ENCODE assay signal across 17 cellular contexts in genomic region chr4:20256381-20256881, GRCh38. TPM values are rescaled to one million over a fixed set of nuclear protein-coding genes. Genes with fewer than 3 reads are reported as not detected.
DNase-seq lines count a peak whose midpoint lies in the region; ATAC-seq and TF ChIP-seq lines count a peak whose summit lies in the region.
"Had no signal": no experiment of that assay in that cellular context is flagged by ENCODE, and none has a peak within 500 bp of the region (broad histone marks: within the 10 kb centered on the region; RNA-seq: fewer than 3 reads in every experiment).

No MANE protein-coding gene starts in this region.

- no peaks in the 10 kb centered on the region for H3K27me3 ChIP-seq in AG04450 (ENCODE audit: control insufficient read depth, insufficient read depth, low read length)
- no peaks in the 10 kb centered on the region for H3K27me3 ChIP-seq in MG63
- no peaks in the 10 kb centered on the region for H3K27me3 ChIP-seq in neuron (ENCODE audit: insufficient read depth, low read length)

- no peak overlapping the region for H3K4me2 ChIP-seq in OCI-LY7 (ENCODE audit: low read length)

- no peak for ATAC-seq in GM19035 (IDR thresholded peaks at IDR 0.05; ENCODE audit: unreplicated experiment)
- ATAC-seq: effector memory CD8-positive, alpha-beta T cell; left lung had no signal

- no TSS peak for BruUV-seq in OCI-LY7 (replicated peaks; lab: Mats Ljungman, UMichigan)

- H3K79me2 ChIP-seq in OCI-LY7 (ENCODE audit: insufficient read depth, low read depth, low read length): no peaks in the 10 kb centered on the region

- POLR2A ChIA-PET in AG04450 (lab: Yijun Ruan, JAX): interaction anchor here (1.2 kb wide), 1 partner anchor 62 kb away, joined by 3 read pairs; no protein-coding TSS in a partner anchor
- POLR2A ChIA-PET in OCI-LY7 (lab: Charles Lee): interaction anchor here (0.6 kb wide), 1 partner anchor 104 kb away, joined by 3 read pairs; no protein-coding TSS in a partner anchor

- no peaks in the 10 kb centered on the region for H4K20me1 ChIP-seq in OCI-LY7 (ENCODE audit: insufficient read depth, low read length)

- H3K9me3 ChIP-seq in AG04450 (ENCODE audit: control insufficient read depth, insufficient read depth, low read length): no peaks in the 10 kb centered on the region
- no peaks in the 10 kb centered on the region for H3K9me3 ChIP-seq in MG63
- no peaks in the 10 kb centered on the region for H3K9me3 ChIP-seq in neuron (ENCODE audit: low read length)
- H3K9me3 ChIP-seq in OCI-LY7 (ENCODE audit: low read length): no peaks in the 10 kb centered on the region
- H3K9me3 ChIP-seq: BE2C, left lung had no signal

- CTCF ChIA-PET in AG04450 (lab: Charles Lee): interaction anchor here (2.9 kb wide), 1 partner anchor 8 kb away, joined by 13 read pairs; no protein-coding TSS in a partner anchor
- CTCF ChIA-PET in OCI-LY7 (lab: Charles Lee; ENCODE audit: unreplicated experiment): no interaction called here

- H3K4me1 ChIP-seq in neuron (ENCODE audit: insufficient read depth, low read length) (peaks cover 28% of the 10 kb centered on the region), OCI-LY7 (ENCODE audit: insufficient read depth, low read length, poor library complexity, severe bottlenecking) (no peaks in the 10 kb centered on the region)
- H3K4me1 ChIP-seq: BE2C had no signal

- TF ChIP-seq CTCF in AG04450 (IDR thresholded peaks at IDR 0.05; ENCODE audit: low read depth, low read length) (no peak), fibroblast of mammary gland (conservative IDR thresholded peaks at IDR 0.05; ENCODE audit: control insufficient read depth, insufficient read depth, low read depth, low read length) (no peak), OCI-LY7 (conservative IDR thresholded peaks at IDR 0.05; ENCODE audit: low read length) (no peak)

- H3K4me3 ChIP-seq in AG04450 (ENCODE audit: low read depth, low read length) (peak overlapping the region; percentile 80; the same call in 1 of the 2 replicates), MG63 (peak overlapping the region; percentile 53), fibroblast of mammary gland (ENCODE audit: control insufficient read depth, low read depth, low read length) (peak overlapping the region; percentile 79), neuron (ENCODE audit: low read length) (peak overlapping the region; percentile 98), OCI-LY7 (ENCODE audit: low read depth, low read length, poor library complexity, severe bottlenecking) (no peak overlapping the region)

- no peaks in the 10 kb centered on the region for H3K9me2 ChIP-seq in OCI-LY7 (ENCODE audit: insufficient read depth, low read length)

- no peak overlapping the region for H3K27ac ChIP-seq in AG04450 (ENCODE audit: low read depth, low read length)
- H3K27ac ChIP-seq in OCI-LY7 (ENCODE audit: low read depth, low read length, poor library complexity, severe bottlenecking): no peak overlapping the region
- H3K27ac ChIP-seq: left lung had no signal

- intact Hi-C loops in OCI-LY7 (cut with micrococcal nuclease; ENCODE audit: unreplicated experiment): no loop called here

- DNase-seq in AG04450 (ENCODE audit: low read depth, low spot score): no peak
- DNase-seq in MG63: no peak
- no peak for DNase-seq in fibroblast of mammary gland (ENCODE audit: low read depth)
- DNase-seq in NCI-H2107 treated with DMSO at 0.1 percent for 48 hours (lab: John Stamatoyannopoulos, UW; ENCODE audit: unreplicated experiment): no peak
- no peak for DNase-seq in OCI-LY7 (ENCODE audit: low spot score)
- DNase-seq in NCI-H1930 (lab: John Stamatoyannopoulos, UW): no peak
- DNase-seq: activated CD4-positive, alpha-beta T cell treated with anti-CD3 and anti-CD28 coated beads for 1 hour; BE2C; DMS79; effector memory CD8-positive, alpha-beta T cell; left lung; NCI-H2171; nucleus accumbens; OCI-M1; T-helper 1 cell had no signal

- H2AFZ ChIP-seq in neuron (ENCODE audit: low read depth, low read length): no peak overlapping the region
- no peak overlapping the region for H2AFZ ChIP-seq in OCI-LY7 (ENCODE audit: low read length)

- H3K36me3 ChIP-seq in MG63 (no peaks in the 10 kb centered on the region), neuron (ENCODE audit: insufficient read depth, low read length) (peaks cover 10% of the 10 kb centered on the region), OCI-LY7 (ENCODE audit: insufficient read depth, low read length) (no peaks in the 10 kb centered on the region)
- H3K36me3 ChIP-seq: BE2C, left lung had no signal

RNA-seq across cellular contexts. Expression of gene SLIT2, which starts 4.7 kb away (rescaled TPM):
- 15.2 and 16.0 TPM in 2 replicates for polyA plus RNA-seq in AG04450 (2011; rRNA removed)
- polyA minus RNA-seq in AG04450 (2011; rRNA and poly(A)+ RNA removed): 29.8 and 33.5 TPM in 2 replicates
- total RNA-seq in MG63 (2014; rRNA removed; shearing (Covaris generic); ENCODE audit: low replicate concordance): 1.9 and 3.3 TPM in 2 replicates
- total RNA-seq in OCI-LY7 (2014; rRNA removed; shearing (Covaris generic)): not detected in 2 replicates
- not detected in 2 replicates for total RNA-seq in OCI-LY7 (2022)
